Comparison of ENCODE assay signal across 15 cellular contexts in the genomic region with DNA sequence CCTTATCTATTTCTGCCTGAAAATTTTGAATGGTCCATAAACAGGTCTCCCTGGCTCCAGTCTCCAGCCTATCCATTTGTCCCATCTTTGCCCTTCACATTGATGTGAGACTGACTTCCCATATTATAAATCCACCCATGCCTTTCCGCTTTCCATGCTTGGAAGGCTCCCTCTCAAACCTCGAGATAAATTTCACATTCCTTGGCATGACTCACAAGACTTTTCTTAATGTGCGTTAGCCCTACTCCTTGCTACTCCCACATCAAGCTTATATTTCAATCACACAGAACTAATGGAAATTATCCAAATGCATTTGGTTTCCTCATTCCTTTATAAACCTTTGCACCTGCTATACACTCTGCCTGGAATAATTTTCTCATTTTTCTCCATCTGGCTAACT.
DNase-seq lines count a peak whose midpoint lies in the region; ATAC-seq and TF ChIP-seq lines count a peak whose summit lies in the region.
"Had no signal": no experiment of that assay in that cellular context is flagged by ENCODE, and none has a peak within 500 bp of the region (broad histone marks: within the 10 kb centered on the region; RNA-seq: fewer than 3 reads in every experiment).

No MANE protein-coding gene starts in this region.

- peaks cover 29% of the 10 kb centered on the region for H3K27me3 Mint-ChIP-seq in nephron (ENCODE audit: low read depth)
- no peaks in the 10 kb centered on the region for H3K27me3 Mint-ChIP-seq in activated CD4-positive, alpha-beta memory T cell treated with anti-CD3 and anti-CD28 coated beads, Interleukin-2, amount 10 ng/mL, durations not matched to agents 7 days and 5 days
- H3K27me3 Mint-ChIP-seq: B cell had no signal

- peak overlapping the region in 2 of 3 experiments; percentile 13 to 24 for H3K27ac Mint-ChIP-seq in nephron
- no peak overlapping the region for H3K27ac Mint-ChIP-seq in activated CD4-positive, alpha-beta memory T cell treated with anti-CD3 and anti-CD28 coated beads, Interleukin-2, amount 10 ng/mL, durations not matched to agents 7 days and 5 days
- H3K27ac Mint-ChIP-seq: B cell; CD8-positive, alpha-beta T cell; H9 had no signal

- H3K4me1 Mint-ChIP-seq in nephron, result peaks cover 50% of the 10 kb centered on the region
- H3K4me1 Mint-ChIP-seq in activated CD4-positive, alpha-beta memory T cell treated with anti-CD3 and anti-CD28 coated beads, Interleukin-2, amount 10 ng/mL, durations not matched to agents 7 days and 5 days, result no peaks in the 10 kb centered on the region
- H3K4me1 Mint-ChIP-seq: B cell had no signal

- CTCF ChIA-PET in HEK293T (lab: Yijun Ruan, JAX), result no interaction called here
- CTCF ChIA-PET in activated CD4-positive, alpha-beta memory T cell treated with anti-CD3 and anti-CD28 coated beads, Interleukin-2, amount 10 ng/mL, durations not matched to agents 7 days and 5 days (lab: Charles Lee), result no interaction called here

- H3K36me3 Mint-ChIP-seq in nephron (ENCODE audit: low read depth), result no peaks in the 10 kb centered on the region
- no peaks in the 10 kb centered on the region for H3K36me3 Mint-ChIP-seq in activated CD4-positive, alpha-beta memory T cell treated with anti-CD3 and anti-CD28 coated beads, Interleukin-2, amount 10 ng/mL, durations not matched to agents 7 days and 5 days (ENCODE audit: low read depth)
- H3K36me3 Mint-ChIP-seq: CD8-positive, alpha-beta T cell had no signal

- H3K4me3 Mint-ChIP-seq in nephron, result no peak overlapping the region
- no peak overlapping the region for H3K4me3 Mint-ChIP-seq in activated CD4-positive, alpha-beta memory T cell treated with anti-CD3 and anti-CD28 coated beads, Interleukin-2, amount 10 ng/mL, durations not matched to agents 7 days and 5 days
- H3K4me3 Mint-ChIP-seq: B cell; CD8-positive, alpha-beta T cell; H9 had no signal

- DNase-seq in EH (ENCODE audit: low read depth), result peak; percentile 10
- DNase-seq in astrocyte of the hippocampus (ENCODE audit: low read depth, low spot score), result peak; percentile 8
- peak; percentile 2 for DNase-seq in renal cortical epithelial cell (ENCODE audit: low read depth)
- no peak for DNase-seq in HEK293T (ENCODE audit: extremely low spot score)
- no peak for DNase-seq in activated CD4-positive, alpha-beta memory T cell treated with anti-CD3 and anti-CD28 coated beads, Interleukin-2, amount 10 ng/mL, durations not matched to agents 7 days and 5 days
- DNase-seq: Calu3; CD8-positive, alpha-beta T cell; DMS79 treated with DMSO at 0.1 percent for 48 hours; EL; H9; IMR-90 had no signal

- TF ChIP-seq CTCF in nephron (IDR thresholded peaks at IDR 0.05; ENCODE audit: unreplicated experiment in 3 of 3), result no peak

- POLR2A ChIA-PET in HEK293T (lab: Yijun Ruan, JAX), result no interaction called here
- POLR2A ChIA-PET in activated CD4-positive, alpha-beta memory T cell treated with anti-CD3 and anti-CD28 coated beads, Interleukin-2, amount 10 ng/mL, durations not matched to agents 7 days and 5 days (lab: Charles Lee), result no interaction called here

- ATAC-seq in activated CD4-positive, CD25-positive, alpha-beta regulatory T cell treated with anti-CD3 and anti-CD28 coated beads, Interleukin-2, amount 50 U/mL, for 24 hours, result no peak
- ATAC-seq: A549; CD8-positive, alpha-beta T cell had no signal

- no peaks in the 10 kb centered on the region for H3K9me3 Mint-ChIP-seq in nephron
- H3K9me3 Mint-ChIP-seq in activated CD4-positive, alpha-beta memory T cell treated with anti-CD3 and anti-CD28 coated beads, Interleukin-2, amount 10 ng/mL, durations not matched to agents 7 days and 5 days, result peaks cover 2% of the 10 kb centered on the region
- H3K9me3 Mint-ChIP-seq: CD8-positive, alpha-beta T cell; H9 had no signal

TF ChIP-seq in HEK293T, 16 proteins besides CTCF, POLR2A, EP300 and RAD21:
- TF ChIP-seq BHLHE40 (IDR thresholded peaks at IDR 0.05; ENCODE audit: borderline replicate concordance) (no peak), HDGF (IDR thresholded peaks at IDR 0.05; ENCODE audit: borderline replicate concordance) (no peak), ZNF384 (IDR thresholded peaks at IDR 0.05) (no peak), NFRKB (IDR thresholded peaks at IDR 0.05) (no peak), TARDBP (IDR thresholded peaks at IDR 0.05) (no peak), ARNT (IDR thresholded peaks at IDR 0.05) (no peak), SP1 (IDR thresholded peaks at IDR 0.05) (no peak), CTBP1 (IDR thresholded peaks at IDR 0.05; ENCODE audit: borderline replicate concordance) (no peak), L3MBTL2 (conservative IDR thresholded peaks at IDR 0.05) (no peak), SUZ12 (IDR thresholded peaks at IDR 0.05) (no peak), FOXK2 (IDR thresholded peaks at IDR 0.05) (no peak), PKNOX1 (IDR thresholded peaks at IDR 0.05) (no peak), FOXA1 (IDR thresholded peaks at IDR 0.05) (no peak), ELF4 (IDR thresholded peaks at IDR 0.05) (no peak)

Comparison
In these comparisons a context has a peak if more than half of its experiments do, and no peak if none do; other contexts are left out.
1. DNase-seq: peak in EH (single experiment), astrocyte of the hippocampus (single experiment) and renal cortical epithelial cell (single experiment); none in HEK293T (single experiment) and activated CD4-positive, alpha-beta memory T cell treated with anti-CD3 and anti-CD28 coated beads, Interleukin-2, amount 10 ng/mL, durations not matched to agents 7 days and 5 days (single experiment).